In genomic region chr12:130764475-130765185, GRCh38 we compare ENCODE assay signal across 10 cellular contexts. TPM values are rescaled to one million over a fixed set of nuclear protein-coding genes. Genes with fewer than 3 reads are reported as not detected.
DNase-seq lines count a peak whose midpoint lies in the region; ATAC-seq and TF ChIP-seq lines count a peak whose summit lies in the region.
"Had no signal": no experiment of that assay in that cellular context is flagged by ENCODE, and none has a peak within 500 bp of the region (broad histone marks: within the 10 kb centered on the region; RNA-seq: fewer than 3 reads in every experiment).

No MANE protein-coding gene starts in this region.

- H4K20me1 ChIP-seq in GM23338 (replicated peaks; ENCODE audit: insufficient read depth): no peaks in the 10 kb centered on the region

- H3K4me2 ChIP-seq in GM23338: no peak overlapping the region

- CTCF ChIA-PET in activated CD4-positive, alpha-beta memory T cell treated with anti-CD3 and anti-CD28 coated beads for 36 hours (lab: Charles Lee): no interaction called here

- peaks cover 18% of the 10 kb centered on the region for H3K9me2 ChIP-seq in GM23338 (ENCODE audit: insufficient read depth)

- no peaks in the 10 kb centered on the region for H3K36me3 Mint-ChIP-seq in GM23338 (ENCODE audit: low read depth)
- no peaks in the 10 kb centered on the region for H3K36me3 Mint-ChIP-seq in activated CD4-positive, alpha-beta memory T cell treated with anti-CD3 and anti-CD28 coated beads for 36 hours

- no peak overlapping the region for H3K4me3 Mint-ChIP-seq in GM23338
- no peak overlapping the region for H3K4me3 Mint-ChIP-seq in activated CD4-positive, alpha-beta memory T cell treated with anti-CD3 and anti-CD28 coated beads for 36 hours
- H3K4me3 Mint-ChIP-seq: H9 had no signal

- POLR2A ChIA-PET in activated CD4-positive, alpha-beta memory T cell treated with anti-CD3 and anti-CD28 coated beads for 36 hours (lab: Charles Lee): no interaction called here

- H3K27me3 ChIP-seq in GM23338 (ENCODE audit: insufficient read depth): no peaks in the 10 kb centered on the region

- peaks cover 3% of the 10 kb centered on the region; the same call in 1 of the 2 replicates for H3K36me3 ChIP-seq in GM23338 (ENCODE audit: insufficient read depth)

- no peaks in the 10 kb centered on the region for H3K79me2 ChIP-seq in GM23338 (replicated peaks; ENCODE audit: insufficient read depth)

- no peak overlapping the region for H2AFZ ChIP-seq in GM23338

- ATAC-seq in GM23338 (no peak), GM21360 (IDR thresholded peaks at IDR 0.05; ENCODE audit: unreplicated experiment) (no peak), GM19463 (IDR thresholded peaks at IDR 0.05; ENCODE audit: unreplicated experiment) (no peak)

- peaks cover 16% of the 10 kb centered on the region for H3F3A ChIP-seq in GM23338 (replicated peaks; ENCODE audit: low read depth)

- H3K27ac Mint-ChIP-seq in GM23338: no peak overlapping the region
- H3K27ac Mint-ChIP-seq in activated CD4-positive, alpha-beta memory T cell treated with anti-CD3 and anti-CD28 coated beads for 36 hours: no peak overlapping the region
- H3K27ac Mint-ChIP-seq: H9 had no signal

- no peak overlapping the region for H3K4me3 ChIP-seq in GM23338

- no peak for TF ChIP-seq CTCF in GM23338 (conservative IDR thresholded peaks at IDR 0.05; ENCODE audit: low read depth in 2 of 2)

- no peaks in the 10 kb centered on the region for H3K4me1 ChIP-seq in GM23338 (ENCODE audit: insufficient read depth)

- peak; percentile 52 for DNase-seq in Caki2 (ENCODE audit: low read depth)
- DNase-seq in GM23338 (ENCODE audit: low spot score): no peak
- DNase-seq in activated CD4-positive, alpha-beta memory T cell treated with anti-CD3 and anti-CD28 coated beads for 36 hours: peak; percentile 71
- peak; percentile 31 for DNase-seq in fibroblast of peridontal ligament (ENCODE audit: extremely low read depth)
- no peak for DNase-seq in NCI-H1105 (lab: John Stamatoyannopoulos, UW)
- DNase-seq in COR-L47 (lab: John Stamatoyannopoulos, UW): no peak
- DNase-seq: H9 had no signal

- H3K27me3 Mint-ChIP-seq in GM23338 (ENCODE audit: insufficient read depth, low read depth, poor library complexity): peaks cover 3% of the 10 kb centered on the region
- H3K27me3 Mint-ChIP-seq in activated CD4-positive, alpha-beta memory T cell treated with anti-CD3 and anti-CD28 coated beads for 36 hours: peaks cover 4% of the 10 kb centered on the region

- H3K27ac ChIP-seq in GM23338 (ENCODE audit: low read depth): no peak overlapping the region

- intact Hi-C loops in activated CD4-positive, alpha-beta memory T cell treated with anti-CD3 and anti-CD28 coated beads for 36 hours (cut with micrococcal nuclease): loop anchor here (1.0 to 5.0 kb wide), 2 partner anchors 33 to 108 kb away; partner anchors contain the start of gene RAN

- in situ Hi-C loops in Caki2 (cut with HindIII; ENCODE audit: low pct_unique_long_range_greater_than_20kb, low sequenced_read_pairs): no loop called here

- no peaks in the 10 kb centered on the region for H3K4me1 Mint-ChIP-seq in GM23338
- H3K4me1 Mint-ChIP-seq in activated CD4-positive, alpha-beta memory T cell treated with anti-CD3 and anti-CD28 coated beads for 36 hours (ENCODE audit: low read depth): peaks cover 8% of the 10 kb centered on the region
- H3K4me1 Mint-ChIP-seq: H9 had no signal

- H3K9me3 Mint-ChIP-seq in GM23338: no peaks in the 10 kb centered on the region
- no peaks in the 10 kb centered on the region for H3K9me3 Mint-ChIP-seq in activated CD4-positive, alpha-beta memory T cell treated with anti-CD3 and anti-CD28 coated beads for 36 hours
- H3K9me3 Mint-ChIP-seq: H9 had no signal

TF ChIP-seq in GM23338, 12 proteins besides CTCF, POLR2A, EP300 and RAD21:
- TF ChIP-seq EZH2 (IDR thresholded peaks at IDR 0.05; ENCODE audit: low read depth, unreplicated experiment) (no peak), CREB1 (CRISPR knock-in tag; IDR thresholded peaks at IDR 0.05; ENCODE audit: low read depth) (peak; percentile 92)

RNA-seq across cellular contexts. Expression of gene RIMBP2, which starts 48.5 kb away (rescaled TPM):
- not detected in 2 replicates for total RNA-seq in Caki2 (2014; rRNA removed; shearing (Covaris generic); ENCODE audit: low replicate concordance)
- 0.31 TPM in 1 of 2 replicates, not detected in the other for total RNA-seq in GM23338 (2014; rRNA removed; shearing (Covaris generic))
- polyA plus RNA-seq in GM23338 (2016; fragmentation: Nextera tagmentation; extraction: Ambion mirVana): 0.09 and 0.37 TPM in 2 replicates
- total RNA-seq in activated CD4-positive, alpha-beta memory T cell treated with anti-CD3 and anti-CD28 coated beads for 36 hours: under 1 TPM in 1 of 2 experiments, not detected in 1; 0.27 TPM
- total RNA-seq: myocyte had no signal

Comparison
In these comparisons a context has a peak if more than half of its experiments do, and no peak if none do; other contexts are left out.
1. DNase-seq: peak in Caki2 (single experiment), activated CD4-positive, alpha-beta memory T cell treated with anti-CD3 and anti-CD28 coated beads for 36 hours (single experiment) and fibroblast of peridontal ligament (single experiment); none in GM23338 (single experiment), NCI-H1105 (single experiment) and COR-L47 (single experiment).